11 cellular contexts compared by ENCODE assay signal in the genomic region with DNA sequence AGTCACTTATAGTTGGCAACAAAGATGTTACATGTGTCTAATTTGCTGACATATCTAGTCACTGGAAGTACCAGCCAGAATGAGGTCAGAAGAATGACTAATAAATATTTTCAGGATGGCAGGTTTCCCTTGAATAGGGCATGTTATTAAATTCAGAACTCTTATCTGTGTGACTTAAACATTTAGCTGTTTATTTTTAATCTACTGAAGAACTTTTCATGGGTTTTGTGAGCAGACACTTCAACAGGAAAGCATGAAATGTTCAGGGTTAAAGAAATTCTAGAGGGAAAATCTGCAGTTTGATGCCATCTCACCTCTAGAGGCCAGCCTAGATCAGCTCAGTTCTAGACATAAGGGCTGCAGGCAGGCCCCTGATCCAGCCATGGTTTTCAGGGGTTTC. TPM values are rescaled to one million over a fixed set of nuclear protein-coding genes. Genes with fewer than 3 reads are reported as not detected.
DNase-seq lines count a peak whose midpoint lies in the region; ATAC-seq and TF ChIP-seq lines count a peak whose summit lies in the region.
"Had no signal": no experiment of that assay in that cellular context is flagged by ENCODE, and none has a peak within 500 bp of the region (broad histone marks: within the 10 kb centered on the region; RNA-seq: fewer than 3 reads in every experiment).

No MANE protein-coding gene starts in this region.

- H3K4me2 ChIP-seq in GM23248 (ENCODE audit: unreplicated experiment): no peak overlapping the region

- H3K79me2 ChIP-seq in GM23248 (ENCODE audit: insufficient read depth): peaks cover 79% of the 10 kb centered on the region

- DNase-seq in GM23248 (peak; percentile 73), RWPE1 (ENCODE audit: low spot score) (peak; percentile 29), epithelial cell of proximal tubule (ENCODE audit: low read depth) (no peak), renal cortical epithelial cell (ENCODE audit: low read depth) (peak; percentile 53), SK-N-DZ (ENCODE audit: low spot score) (no peak), left lobe of liver (ENCODE audit: low spot score) (no peak), SKM-1 (lab: John Stamatoyannopoulos, UW; ENCODE audit: unreplicated experiment) (no peak)
- DNase-seq: activated gamma-delta T cell; DMS79 treated with DMSO at 0.1 percent for 48 hours; NCI-H526 treated with DMSO at 0.1 percent for 48 hours; stimulated activated CD4-positive, alpha-beta T cell treated with anti-CD3 and anti-CD28 coated beads, Interleukin-12 subunit alpha, Interleukin-12 subunit beta, amount 100 ng/mL, for 4 hours had no signal

- H3K9me2 ChIP-seq in GM23248 (ENCODE audit: insufficient read depth): no peaks in the 10 kb centered on the region

- no peak for ATAC-seq in left lobe of liver

- H2AFZ ChIP-seq in GM23248: no peak overlapping the region

- in situ Hi-C loops in GM23248 (cut with MboI): no loop called here

- TF ChIP-seq CTCF in RWPE1 (conservative IDR thresholded peaks at IDR 0.05; ENCODE audit: low read depth) (no peak), epithelial cell of proximal tubule (conservative IDR thresholded peaks at IDR 0.05; ENCODE audit: low read depth, low read length) (peak; percentile 53)

- POLR2A ChIA-PET in RWPE1 (lab: Yijun Ruan, JAX; ENCODE audit: low non-redundant PET): interaction anchor here (0.8 to 0.9 kb wide), 2 partner anchors 10 to 15 kb away, joined by 3 to 4 read pairs; a partner anchor contains a TSS

- H3K4me1 ChIP-seq in GM23248 (ENCODE audit: insufficient read depth): peaks cover 11% of the 10 kb centered on the region

- H3K36me3 ChIP-seq in GM23248 (ENCODE audit: low read depth): peaks cover 47% of the 10 kb centered on the region

- no peaks in the 10 kb centered on the region for H4K20me1 ChIP-seq in GM23248 (ENCODE audit: insufficient read depth)

- peaks cover 21% of the 10 kb centered on the region for H3F3A ChIP-seq in GM23248 (ENCODE audit: insufficient read depth)

- CTCF ChIA-PET in RWPE1 (lab: Yijun Ruan, JAX): interaction anchor here (0.6 to 3.7 kb wide), 3 partner anchors 14 to 95 kb away, joined by 3 to 17 read pairs (median 5); a partner anchor contains a TSS

- no peaks in the 10 kb centered on the region for H3K9me3 ChIP-seq in GM23248 (ENCODE audit: low read depth)

- H3K27ac ChIP-seq in GM23248: peak overlapping the region; percentile 40; the same call in 1 of the 2 replicates
- H3K27ac ChIP-seq in RWPE1: peak overlapping the region; percentile 96

- H3K4me3 ChIP-seq in GM23248 (no peak overlapping the region), epithelial cell of proximal tubule (ENCODE audit: low read depth, low read length) (no peak overlapping the region)

- no peak overlapping the region for H3K9ac ChIP-seq in GM23248

- no peaks in the 10 kb centered on the region for H3K27me3 ChIP-seq in GM23248 (replicated peaks; ENCODE audit: insufficient read depth)

RNA-seq across cellular contexts. Expression of a gene that starts 13.2 kb away (rescaled TPM):
- total RNA-seq in GM23248 (2014; rRNA removed; shearing (Covaris generic)): 51.8 and 55.9 TPM in 2 replicates
- polyA plus RNA-seq in GM23248 (2016; fragmentation: Nextera tagmentation; extraction: Ambion mirVana): 6.5 and 8.0 TPM in 2 replicates
- total RNA-seq in epithelial cell of proximal tubule (119 and 226 TPM in 2 replicates), renal cortical epithelial cell (149 and 284 TPM in 2 replicates), left lobe of liver (33.1 TPM)
- 101 and 120 TPM in 2 replicates for polyA plus RNA-seq in SK-N-DZ (2014; cell fraction: cytosol; rRNA removed)
- 54.7 and 72.5 TPM in 2 replicates for polyA plus RNA-seq in SK-N-DZ (2014; cell fraction: nucleus; rRNA removed)

RNA-seq across cellular contexts. Expression of a gene that starts 14.7 kb away (rescaled TPM):
- 28.3 and 58.9 TPM in 2 replicates for total RNA-seq in GM23248 (2014; rRNA removed; shearing (Covaris generic))
- polyA plus RNA-seq in GM23248 (2016; fragmentation: Nextera tagmentation; extraction: Ambion mirVana): 9.1 and 10.0 TPM in 2 replicates
- total RNA-seq in epithelial cell of proximal tubule: 22.0 and 37.5 TPM in 2 replicates
- 22.9 and 40.0 TPM in 2 replicates for total RNA-seq in renal cortical epithelial cell
- 47.5 and 48.9 TPM in 2 replicates for polyA plus RNA-seq in SK-N-DZ (2014; cell fraction: cytosol; rRNA removed)
- polyA plus RNA-seq in SK-N-DZ (2014; cell fraction: nucleus; rRNA removed): 345 and 445 TPM in 2 replicates
- 30.6 TPM for total RNA-seq in left lobe of liver

Comparison
In these comparisons a context has a peak if more than half of its experiments do, and no peak if none do; other contexts are left out.
1. DNase-seq: peak in GM23248 (single experiment), RWPE1 (single experiment) and renal cortical epithelial cell (single experiment); none in epithelial cell of proximal tubule (single experiment), SK-N-DZ (single experiment), left lobe of liver (single experiment) and SKM-1 (single experiment).